Comparison of ENCODE assay signal across 20 cellular contexts in the genomic region with DNA sequence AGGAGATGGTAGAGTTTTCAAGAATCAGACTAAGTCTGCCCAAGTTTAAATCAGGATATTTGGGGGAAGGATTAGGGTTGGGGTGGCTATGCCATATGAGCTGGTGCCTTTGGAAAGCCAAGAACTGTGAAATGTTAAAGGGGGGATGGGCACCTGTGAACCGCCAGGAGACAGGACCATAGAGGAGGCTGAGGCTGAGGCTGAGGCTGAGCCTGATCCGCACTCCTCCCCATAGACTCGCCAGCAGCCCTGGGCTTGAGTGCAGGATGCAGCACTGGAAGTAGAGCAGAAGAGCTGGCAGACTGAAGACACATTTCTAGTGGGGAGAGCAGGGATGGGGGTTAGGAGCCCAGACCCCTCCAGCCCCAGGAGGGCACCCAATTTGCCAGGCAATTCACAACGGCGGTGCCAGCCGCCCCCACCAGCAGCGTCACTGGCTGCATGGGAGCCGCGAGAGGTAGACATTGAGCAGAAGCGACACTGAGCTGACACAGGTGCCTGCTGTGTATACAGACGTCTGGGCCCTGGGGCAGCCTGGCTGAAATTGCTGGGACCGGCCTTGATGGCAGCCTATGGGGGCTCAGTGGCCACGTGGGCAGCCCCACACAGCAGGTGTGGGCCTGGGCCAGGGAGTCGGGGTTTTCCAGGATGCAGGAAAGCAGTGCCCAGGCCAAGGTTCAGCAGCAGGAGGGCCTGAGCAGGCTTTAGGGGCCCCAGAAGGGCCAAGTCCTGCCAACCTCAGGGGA. TPM values are rescaled to one million over a fixed set of nuclear protein-coding genes. Genes with fewer than 3 reads are reported as not detected.
DNase-seq lines count a peak whose midpoint lies in the region; ATAC-seq and TF ChIP-seq lines count a peak whose summit lies in the region.
"Had no signal": no experiment of that assay in that cellular context is flagged by ENCODE, and none has a peak within 500 bp of the region (broad histone marks: within the 10 kb centered on the region; RNA-seq: fewer than 3 reads in every experiment).

No MANE protein-coding gene starts in this region.

- H3K9me3 ChIP-seq in lower lobe of right lung (no peaks in the 10 kb centered on the region), Peyer's patch (no peaks in the 10 kb centered on the region)
- H3K9me3 ChIP-seq: breast epithelium, gastrocnemius medialis, psoas muscle, thoracic aorta had no signal

- intact Hi-C loops in lower lobe of right lung (cut with DNase I), result no loop called here

- H3K4me3 Mint-ChIP-seq in activated T-cell treated with anti-CD3 and anti-CD28 coated beads, Interleukin-2, amount 50 U/mL, for 4 hours, result peak overlapping the region; percentile 20
- no peak overlapping the region for H3K4me3 Mint-ChIP-seq in stimulated activated effector memory CD8-positive, alpha-beta T cell treated with anti-CD3 and anti-CD28 coated beads, Interleukin-12 subunit alpha, Interleukin-12 subunit beta, amount 100 ng/mL, for 72 hours
- H3K4me3 Mint-ChIP-seq: dendritic cell treated with granulocyte-macrophage colony-stimulating factor and Interleukin-4, amounts not matched to agents 40 ng/mL and 50 ng/mL, for 4 days; T-helper 1 cell treated with Interleukin-12 subunit alpha and Interleukin-12 subunit beta and Interleukin-4 antibody, amounts not matched to agents 30 μg/mL and 1 μg/mL, for 36 hours had no signal

- peaks cover 12% of the 10 kb centered on the region for H3K4me1 Mint-ChIP-seq in activated T-cell treated with anti-CD3 and anti-CD28 coated beads, Interleukin-2, amount 50 U/mL, for 4 hours (ENCODE audit: low read depth)
- H3K4me1 Mint-ChIP-seq in stimulated activated effector memory CD8-positive, alpha-beta T cell treated with anti-CD3 and anti-CD28 coated beads, Interleukin-12 subunit alpha, Interleukin-12 subunit beta, amount 100 ng/mL, for 72 hours, result peaks cover 28% of the 10 kb centered on the region

- H3K36me3 Mint-ChIP-seq in activated T-cell treated with anti-CD3 and anti-CD28 coated beads, Interleukin-2, amount 50 U/mL, for 4 hours (ENCODE audit: insufficient read depth), result no peaks in the 10 kb centered on the region
- no peaks in the 10 kb centered on the region for H3K36me3 Mint-ChIP-seq in stimulated activated effector memory CD8-positive, alpha-beta T cell treated with anti-CD3 and anti-CD28 coated beads, Interleukin-12 subunit alpha, Interleukin-12 subunit beta, amount 100 ng/mL, for 72 hours

- POLR2A ChIA-PET in RWPE1 (lab: Yijun Ruan, JAX; ENCODE audit: low non-redundant PET), result no interaction called here

- H3K27me3 ChIP-seq in lower lobe of right lung (ENCODE audit: low read depth), result peaks cover 16% of the 10 kb centered on the region
- no peaks in the 10 kb centered on the region for H3K27me3 ChIP-seq in Peyer's patch
- H3K27me3 ChIP-seq: breast epithelium had no signal

- no peaks in the 10 kb centered on the region for H3K27me3 Mint-ChIP-seq in activated T-cell treated with anti-CD3 and anti-CD28 coated beads, Interleukin-2, amount 50 U/mL, for 4 hours (ENCODE audit: low read depth)

- TF ChIP-seq CTCF in RWPE1 (conservative IDR thresholded peaks at IDR 0.05; ENCODE audit: low read depth) (no peak), lower lobe of right lung (IDR thresholded peaks at IDR 0.05) (no peak), Peyer's patch (IDR thresholded peaks at IDR 0.05) (no peak)

- no peak overlapping the region for H3K4me3 ChIP-seq in lower lobe of right lung
- no peak overlapping the region for H3K4me3 ChIP-seq in Peyer's patch
- H3K4me3 ChIP-seq: breast epithelium, gastrocnemius medialis, psoas muscle, thoracic aorta had no signal

- peak overlapping the region; percentile 20 for H3K27ac Mint-ChIP-seq in stimulated activated effector memory CD8-positive, alpha-beta T cell treated with anti-CD3 and anti-CD28 coated beads, Interleukin-12 subunit alpha, Interleukin-12 subunit beta, amount 100 ng/mL, for 72 hours
- H3K27ac Mint-ChIP-seq: dendritic cell treated with granulocyte-macrophage colony-stimulating factor and Interleukin-4, amounts not matched to agents 40 ng/mL and 50 ng/mL, for 4 days; T-helper 1 cell treated with Interleukin-12 subunit alpha and Interleukin-12 subunit beta and Interleukin-4 antibody, amounts not matched to agents 30 μg/mL and 1 μg/mL, for 36 hours had no signal

- TF ChIP-seq POLR2A in Peyer's patch (IDR thresholded peaks at IDR 0.05), result no peak

- H3K36me3 ChIP-seq in lower lobe of right lung (no peaks in the 10 kb centered on the region), Peyer's patch (no peaks in the 10 kb centered on the region)
- H3K36me3 ChIP-seq: breast epithelium, gastrocnemius medialis, thoracic aorta had no signal

- H3K9me3 Mint-ChIP-seq in activated T-cell treated with anti-CD3 and anti-CD28 coated beads, Interleukin-2, amount 50 U/mL, for 4 hours, result no peaks in the 10 kb centered on the region
- H3K9me3 Mint-ChIP-seq in stimulated activated effector memory CD8-positive, alpha-beta T cell treated with anti-CD3 and anti-CD28 coated beads, Interleukin-12 subunit alpha, Interleukin-12 subunit beta, amount 100 ng/mL, for 72 hours, result no peaks in the 10 kb centered on the region
- H3K9me3 Mint-ChIP-seq: dendritic cell treated with granulocyte-macrophage colony-stimulating factor and Interleukin-4, amounts not matched to agents 40 ng/mL and 50 ng/mL, for 4 days; T-helper 1 cell treated with Interleukin-12 subunit alpha and Interleukin-12 subunit beta and Interleukin-4 antibody, amounts not matched to agents 30 μg/mL and 1 μg/mL, for 36 hours had no signal

- CTCF ChIA-PET in RWPE1 (lab: Yijun Ruan, JAX), result interaction anchor here (0.6 to 1.2 kb wide), 2 partner anchors 20 to 754 kb away, joined by 4 to 5 read pairs; no protein-coding TSS in a partner anchor

- DNase-seq in activated T-cell treated with anti-CD3 and anti-CD28 coated beads, Interleukin-2, amount 50 U/mL, for 4 hours, result no peak
- no peak for DNase-seq in activated T-cell treated with anti-CD3 and anti-CD28 coated beads, Interleukin-2, amount 50 U/mL, for 1 hour
- no peak for DNase-seq in RWPE1 (ENCODE audit: low spot score)
- peak; percentile 40 for DNase-seq in lower lobe of right lung
- DNase-seq in stimulated activated effector memory CD8-positive, alpha-beta T cell treated with anti-CD3 and anti-CD28 coated beads, Interleukin-12 subunit alpha, Interleukin-12 subunit beta, amount 100 ng/mL, for 72 hours (ENCODE audit: low spot score in 2 of 2), result no peak
- DNase-seq in nucleus accumbens (lab: John Stamatoyannopoulos, UW), result no peak
- DNase-seq in Peyer's patch, result no peak
- DNase-seq: gastrocnemius medialis, GOT3, left ventricle myocardium superior, MM.1S, NCI-H1694 treated with DMSO at 0.1 percent for 48 hours, psoas muscle had no signal

- H3K27ac ChIP-seq in RWPE1, result peak overlapping the region; percentile 69
- H3K27ac ChIP-seq in lower lobe of right lung, result no peak overlapping the region
- H3K27ac ChIP-seq in Peyer's patch, result no peak overlapping the region
- H3K27ac ChIP-seq: breast epithelium, gastrocnemius medialis, psoas muscle, thoracic aorta had no signal

- H3K4me1 ChIP-seq in lower lobe of right lung, result no peaks in the 10 kb centered on the region
- H3K4me1 ChIP-seq in Peyer's patch, result peaks cover 0 to 7% (median 0%) of the 10 kb centered on the region in 4 donors
- H3K4me1 ChIP-seq: breast epithelium had no signal

- no peak for ATAC-seq in activated T-cell treated with anti-CD3 and anti-CD28 coated beads, Interleukin-2, amount 50 U/mL, for 4 hours
- no peak for ATAC-seq in lower lobe of right lung
- no peak for ATAC-seq in stimulated activated effector memory CD8-positive, alpha-beta T cell treated with anti-CD3 and anti-CD28 coated beads, Interleukin-12 subunit alpha, Interleukin-12 subunit beta, amount 100 ng/mL, for 72 hours
- no peak for ATAC-seq in HG03095 (IDR thresholded peaks at IDR 0.05; ENCODE audit: unreplicated experiment)
- ATAC-seq: gastrocnemius medialis, left ventricle myocardium superior, psoas muscle had no signal

RNA-seq across cellular contexts. Expression of a gene that starts 9.2 kb away (rescaled TPM):
- 1 to 10 TPM in 2 of 3 donors, under 1 TPM in 1; 0.82 to 1.9 (median 1.7) TPM for total RNA-seq in activated T-cell treated with anti-CD3 and anti-CD28 coated beads, Interleukin-2, amount 50 U/mL, for 4 hours
- total RNA-seq in lower lobe of right lung (0.62 TPM), Peyer's patch (1 to 10 TPM in 3 of 4 donors, under 1 TPM in 1; 0.67 to 9.8 (median 7.2) TPM)
- total RNA-seq: left ventricle myocardium superior, thoracic aorta had no signal

RNA-seq across cellular contexts. Expression of a gene that starts 18.5 kb away (rescaled TPM):
- total RNA-seq in activated T-cell treated with anti-CD3 and anti-CD28 coated beads, Interleukin-2, amount 50 U/mL, for 4 hours, result not detected
- total RNA-seq in lower lobe of right lung (not detected), Peyer's patch (not detected)
- total RNA-seq: A172, breast epithelium, gastrocnemius medialis, left ventricle myocardium superior, NCI-H460, psoas muscle, thoracic aorta had no signal
